In genomic region chr16:86697715-86698114, GRCh38 we compare ENCODE assay signal across 1 cellular context.
TF ChIP-seq lines count a peak whose summit lies in the region.

No MANE protein-coding gene starts in this region.

TF ChIP-seq in SK-N-SH, 30 proteins besides CTCF, POLR2A, EP300 and RAD21 (continued from another document):
- TF ChIP-seq, protein P1, sequence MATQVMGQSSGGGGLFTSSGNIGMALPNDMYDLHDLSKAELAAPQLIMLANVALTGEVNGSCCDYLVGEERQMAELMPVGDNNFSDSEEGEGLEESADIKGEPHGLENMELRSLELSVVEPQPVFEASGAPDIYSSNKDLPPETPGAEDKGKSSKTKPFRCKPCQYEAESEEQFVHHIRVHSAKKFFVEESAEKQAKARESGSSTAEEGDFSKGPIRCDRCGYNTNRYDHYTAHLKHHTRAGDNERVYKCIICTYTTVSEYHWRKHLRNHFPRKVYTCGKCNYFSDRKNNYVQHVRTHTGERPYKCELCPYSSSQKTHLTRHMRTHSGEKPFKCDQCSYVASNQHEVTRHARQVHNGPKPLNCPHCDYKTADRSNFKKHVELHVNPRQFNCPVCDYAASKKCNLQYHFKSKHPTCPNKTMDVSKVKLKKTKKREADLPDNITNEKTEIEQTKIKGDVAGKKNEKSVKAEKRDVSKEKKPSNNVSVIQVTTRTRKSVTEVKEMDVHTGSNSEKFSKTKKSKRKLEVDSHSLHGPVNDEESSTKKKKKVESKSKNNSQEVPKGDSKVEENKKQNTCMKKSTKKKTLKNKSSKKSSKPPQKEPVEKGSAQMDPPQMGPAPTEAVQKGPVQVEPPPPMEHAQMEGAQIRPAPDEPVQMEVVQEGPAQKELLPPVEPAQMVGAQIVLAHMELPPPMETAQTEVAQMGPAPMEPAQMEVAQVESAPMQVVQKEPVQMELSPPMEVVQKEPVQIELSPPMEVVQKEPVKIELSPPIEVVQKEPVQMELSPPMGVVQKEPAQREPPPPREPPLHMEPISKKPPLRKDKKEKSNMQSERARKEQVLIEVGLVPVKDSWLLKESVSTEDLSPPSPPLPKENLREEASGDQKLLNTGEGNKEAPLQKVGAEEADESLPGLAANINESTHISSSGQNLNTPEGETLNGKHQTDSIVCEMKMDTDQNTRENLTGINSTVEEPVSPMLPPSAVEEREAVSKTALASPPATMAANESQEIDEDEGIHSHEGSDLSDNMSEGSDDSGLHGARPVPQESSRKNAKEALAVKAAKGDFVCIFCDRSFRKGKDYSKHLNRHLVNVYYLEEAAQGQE (IDR thresholded peaks at IDR 0.05; ENCODE audit: low read depth, low read length), result no peak
- TF ChIP-seq NFIC (IDR thresholded peaks at IDR 0.05; ENCODE audit: borderline replicate concordance), result peak; percentile 40; the same call in 1 of the 2 replicates
- no peak for TF ChIP-seq TAF1 (IDR thresholded peaks at IDR 0.05; ENCODE audit: borderline replicate concordance, low read depth, low read length)
- TF ChIP-seq ELF1 (IDR thresholded peaks at IDR 0.05), result no peak
- TF ChIP-seq NRF1 (IDR thresholded peaks at IDR 0.05; ENCODE audit: low read depth, low read length), result no peak
- no peak for TF ChIP-seq USF2 (IDR thresholded peaks at IDR 0.05; ENCODE audit: borderline replicate concordance, low read depth, low read length)
